In genomic region chr2:85888745-85889647, GRCh38 we compare ENCODE assay signal across 8 cellular contexts. TPM values are rescaled to one million over a fixed set of nuclear protein-coding genes. Genes with fewer than 3 reads are reported as not detected.
DNase-seq lines count a peak whose midpoint lies in the region; ATAC-seq, FAIRE-seq and TF ChIP-seq lines count a peak whose summit lies in the region.

Gene ST3GAL5, minus strand, starts transcription at chr2:85888990. Its CDS starts 85 bp downstream, at chr2:85888905.

- peaks cover 29% of the 10 kb centered on the region for H3K27me3 Mint-ChIP-seq in WTC11 (ENCODE audit: low read depth)

- BruUV-seq in A673 (replicated peaks; lab: Mats Ljungman, UMichigan), result no TSS peak

- H3K27me3 ChIP-seq in A673 (replicated peaks; ENCODE audit: insufficient read depth, low read depth, low read length, poor library complexity) (no peaks in the 10 kb centered on the region), bronchial epithelial cell (ENCODE audit: control insufficient read depth, insufficient read depth, low read length) (no peaks in the 10 kb centered on the region)

- peak within 1 kb of the TSS; percentile 87 for H3K4me3 ChIP-seq in A673 (ENCODE audit: low read depth, low read length, poor library complexity, severe bottlenecking)
- peak within 1 kb of the TSS; percentile 56 for H3K4me3 ChIP-seq in bronchial epithelial cell (ENCODE audit: low read depth, low read length)

- no peak for FAIRE-seq in bronchial epithelial cell (lab: Jason Lieb, UNC)

- intact Hi-C loops in A673 (cut with micrococcal nuclease; ENCODE audit: unreplicated experiment), result loop anchor here (2.0 to 5.0 kb wide), 4 partner anchors 62 to 193 kb away; partner anchors contain the start of gene ATOH8

- H3K36me3 Mint-ChIP-seq in WTC11, result no peaks in the 10 kb centered on the region

- H3K9me3 Mint-ChIP-seq in WTC11, result no peaks in the 10 kb centered on the region

- H3K4me3 Mint-ChIP-seq in WTC11, result peak within 1 kb of the TSS; percentile 91

- CTCF ChIA-PET in A673 (lab: Charles Lee), result interaction anchor here (0.6 to 3.2 kb wide), 7 partner anchors 10 to 191 kb away, joined by 3 to 13 read pairs (median 4); no protein-coding TSS in a partner anchor
- CTCF ChIA-PET in WTC11 (lab: Charles Lee), result interaction anchor here (0.6 to 4.8 kb wide), 41 partner anchors 10 to 440 kb away, joined by 3 to 43 read pairs (median 4); partner anchors contain the start of genes POLR1A and PTCD3

- peak; percentile 93 for DNase-seq in A673 (ENCODE audit: low spot score)
- DNase-seq in NCI-H2227 (lab: John Stamatoyannopoulos, UW; ENCODE audit: unreplicated experiment), result peak; percentile 94
- DNase-seq in WTC11 (ENCODE audit: low spot score), result peak; percentile 89
- DNase-seq in bronchial epithelial cell (ENCODE audit: low read depth), result peak; percentile 62
- peak; percentile 94 for DNase-seq in inferior parietal cortex (ENCODE audit: extremely low spot score)
- DNase-seq in stimulated activated CD4-positive, alpha-beta T cell treated with anti-CD3 and anti-CD28 coated beads, Interleukin-12 subunit alpha, Interleukin-12 subunit beta, amount 100 ng/mL, for 4 hours, result peak; percentile 96

- H3K36me3 ChIP-seq in A673 (ENCODE audit: insufficient read depth, low read length, poor library complexity, severe bottlenecking), result no peaks in the 10 kb centered on the region
- no peaks in the 10 kb centered on the region for H3K36me3 ChIP-seq in bronchial epithelial cell (ENCODE audit: control insufficient read depth, insufficient read depth, low read length)

- peak within 1 kb of the TSS; percentile 85 for H3K27ac ChIP-seq in A673 (ENCODE audit: low read depth, low read length, poor library complexity, severe bottlenecking)

- no peak within 1 kb of the TSS for H3K27ac Mint-ChIP-seq in WTC11

- ATAC-seq in HG03066 (IDR thresholded peaks at IDR 0.05; ENCODE audit: low read depth, unreplicated experiment), result peak; percentile 84
- ATAC-seq in WTC11, result peak; percentile 82

- TF ChIP-seq POLR2A in GM18526 (IDR thresholded peaks at IDR 0.05; ENCODE audit: extremely low read depth, insufficient read length), result peak; percentile 14

- peak; percentile 76 for TF ChIP-seq CTCF in A673 (conservative IDR thresholded peaks at IDR 0.05; ENCODE audit: low read depth, low read length)
- no peak for TF ChIP-seq CTCF in WTC11 (IDR thresholded peaks at IDR 0.05)
- TF ChIP-seq CTCF in bronchial epithelial cell (IDR thresholded peaks at IDR 0.05; ENCODE audit: insufficient read depth, low read length, severe bottlenecking), result peak; percentile 58

- POLR2A ChIA-PET in A673 (lab: Charles Lee; ENCODE audit: low non-redundant PET) (interaction anchor here (0.5 kb wide), 1 partner anchor 1817 kb away, joined by 6 read pairs; no protein-coding TSS in a partner anchor), WTC11 (lab: Charles Lee) (no interaction called here)

- H3K4me1 Mint-ChIP-seq in WTC11, result peaks cover 29% of the 10 kb centered on the region

- peaks cover 29% of the 10 kb centered on the region for H3K4me1 ChIP-seq in A673 (ENCODE audit: insufficient read depth, low read length, poor library complexity, severe bottlenecking)

- no peaks in the 10 kb centered on the region for H3K9me3 ChIP-seq in A673 (ENCODE audit: low read depth, low read length, poor library complexity, severe bottlenecking)

TF ChIP-seq in WTC11, 78 proteins besides CTCF, POLR2A, EP300 and RAD21 (continues in another document):
- TF ChIP-seq NFATC4 (CRISPR knock-in tag; IDR thresholded peaks at IDR 0.05), result no peak
- TF ChIP-seq GABPB1 (CRISPR knock-in tag; IDR thresholded peaks at IDR 0.05), result peak; percentile 42; the same call in 1 of the 2 replicates
- peak; percentile 90 for TF ChIP-seq USF1 (CRISPR knock-in tag; IDR thresholded peaks at IDR 0.05)
- TF ChIP-seq SOX15 (CRISPR knock-in tag; IDR thresholded peaks at IDR 0.05), result no peak
- TF ChIP-seq ELF4 (CRISPR knock-in tag; IDR thresholded peaks at IDR 0.05; ENCODE audit: low read depth), result no peak
- TF ChIP-seq CREM (CRISPR knock-in tag; IDR thresholded peaks at IDR 0.05), result 0 out of 2 replicates have a peak, but pooled peaks have one; percentile 48
- TF ChIP-seq JAZF1 (CRISPR knock-in tag; IDR thresholded peaks at IDR 0.05), result no peak
- TF ChIP-seq ZNF281 (CRISPR knock-in tag; IDR thresholded peaks at IDR 0.05), result no peak
- 0 out of 2 replicates have a peak, but pooled peaks have one; percentile 10 for TF ChIP-seq IRF1 (CRISPR knock-in tag; IDR thresholded peaks at IDR 0.05)
- peak; percentile 86 for TF ChIP-seq SP1 (CRISPR knock-in tag; conservative IDR thresholded peaks at IDR 0.05)
- 0 out of 2 replicates have a peak, but pooled peaks have one; percentile 37 for TF ChIP-seq FOXK1 (CRISPR knock-in tag; IDR thresholded peaks at IDR 0.05)
- TF ChIP-seq OVOL2 (CRISPR knock-in tag; IDR thresholded peaks at IDR 0.05; ENCODE audit: borderline replicate concordance), result no peak
- peak; percentile 96 for TF ChIP-seq USF2 (CRISPR knock-in tag; IDR thresholded peaks at IDR 0.05)
- peak; percentile 13; the same call in 1 of the 2 replicates for TF ChIP-seq FOXP4 (CRISPR knock-in tag; IDR thresholded peaks at IDR 0.05)

RNA-seq across cellular contexts. Expression of gene ST3GAL5, which starts in this region (rescaled TPM):
- 25.3 and 27.1 TPM in 2 replicates for total RNA-seq in A673 (2021)
- total RNA-seq in WTC11 (2021), result 5.9 to 6.8 TPM (median 6.2 TPM) in 3 replicates
- 2.6 and 29.7 TPM in 2 replicates for total RNA-seq in bronchial epithelial cell

Comparison
In these comparisons a context has a peak if more than half of its experiments do, and no peak if none do; other contexts are left out.
1. Peak in every context shown above with its lines: DNase-seq, ATAC-seq, H3K4me3 ChIP-seq and H3K27ac ChIP-seq.